18 cellular contexts compared by ENCODE assay signal in the genomic region with DNA sequence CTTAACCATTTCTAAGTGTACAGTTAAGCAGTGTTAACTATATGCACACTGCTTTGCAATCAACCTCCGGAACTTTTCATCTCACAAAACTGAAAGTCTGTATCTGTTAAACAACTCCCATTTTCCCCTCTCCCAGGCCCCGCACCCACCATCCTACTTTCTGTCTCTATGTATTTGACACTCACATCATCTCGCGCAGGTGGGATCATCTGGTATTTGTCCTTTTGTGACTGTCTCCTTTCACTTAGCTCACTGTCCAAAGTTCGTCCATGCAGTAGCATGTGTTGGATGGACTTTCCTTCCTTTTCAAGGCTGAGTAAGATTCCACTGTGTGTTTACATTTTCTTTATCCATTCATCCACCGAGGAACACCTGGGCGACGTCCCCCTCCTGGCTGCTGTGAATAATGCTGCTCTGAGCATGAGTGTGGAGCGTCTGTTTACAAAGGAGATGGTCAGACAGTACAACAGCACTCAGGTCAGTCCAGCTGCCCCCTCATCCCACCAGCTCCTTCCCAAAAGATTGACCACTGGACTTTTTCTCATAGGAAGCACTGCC.
"Had no signal": no experiment of that assay in that cellular context is flagged by ENCODE, and none has a peak within 500 bp of the region (broad histone marks: within the 10 kb centered on the region; RNA-seq: fewer than 3 reads in every experiment).

No MANE protein-coding gene starts in this region.

- H3K27ac Mint-ChIP-seq: activated CD4-positive, alpha-beta memory T cell treated with anti-CD3 and anti-CD28 coated beads, Interleukin-2, amount 10 ng/mL, durations not matched to agents 7 days and 5 days; activated naive CD8-positive, alpha-beta T cell treated with anti-CD3 and anti-CD28 coated beads, Interleukin-2, amount 10 ng/mL, durations not matched to agents 7 days and 5 days; activated T-cell treated with anti-CD3 and anti-CD28 coated beads, Interleukin-2, amount 50 U/mL, for 72 hours; T-helper 2 cell treated with Interferon-gamma antibody and Interleukin-4, amounts not matched to agents 5 μg/mL and 100 μg/mL, for 36 hours had no signal

- H3K36me3 Mint-ChIP-seq: activated naive CD8-positive, alpha-beta T cell treated with anti-CD3 and anti-CD28 coated beads, Interleukin-2, amount 10 ng/mL, durations not matched to agents 7 days and 5 days had no signal

- H3K4me3 Mint-ChIP-seq: activated CD4-positive, alpha-beta memory T cell treated with anti-CD3 and anti-CD28 coated beads, Interleukin-2, amount 10 ng/mL, durations not matched to agents 7 days and 5 days; activated naive CD8-positive, alpha-beta T cell treated with anti-CD3 and anti-CD28 coated beads, Interleukin-2, amount 10 ng/mL, durations not matched to agents 7 days and 5 days; activated T-cell treated with anti-CD3 and anti-CD28 coated beads, Interleukin-2, amount 50 U/mL, for 72 hours; nephron; T-helper 2 cell treated with Interferon-gamma antibody and Interleukin-4, amounts not matched to agents 5 μg/mL and 100 μg/mL, for 36 hours had no signal

- H3K27me3 ChIP-seq: dorsolateral prefrontal cortex, ovary, tibial artery, vagina had no signal

- H3K4me1 ChIP-seq: tibial artery had no signal

- H3K4me1 Mint-ChIP-seq: activated CD4-positive, alpha-beta memory T cell treated with anti-CD3 and anti-CD28 coated beads, Interleukin-2, amount 10 ng/mL, durations not matched to agents 7 days and 5 days; activated naive CD8-positive, alpha-beta T cell treated with anti-CD3 and anti-CD28 coated beads, Interleukin-2, amount 10 ng/mL, durations not matched to agents 7 days and 5 days had no signal

- H3K9me3 ChIP-seq: ovary, tibial artery, vagina had no signal

- DNase-seq: activated CD4-positive, alpha-beta memory T cell treated with anti-CD3 and anti-CD28 coated beads, Interleukin-2, amount 10 ng/mL, durations not matched to agents 7 days and 5 days; activated CD4-positive, alpha-beta T cell treated with anti-CD3 and anti-CD28 coated beads for 1 hour; activated CD8-positive, alpha-beta memory T cell treated with anti-CD3 and anti-CD28 coated beads, Interleukin-2, amount 50 U/mL, for 4 hours; activated gamma-delta T cell treated with Interleukin-2 at 50 U/mL for 16 hours; activated naive CD8-positive, alpha-beta T cell treated with anti-CD3 and anti-CD28 coated beads, Interleukin-2, amount 10 ng/mL, durations not matched to agents 7 days and 5 days; activated T-cell treated with anti-CD3 and anti-CD28 coated beads, Interleukin-2, amount 50 U/mL, for 72 hours; anterior cingulate cortex; dorsolateral prefrontal cortex; glutamatergic neuron; ovary had no signal

- FAIRE-seq: bronchial epithelial cell, endometrium had no signal

- H3K4me3 ChIP-seq: dorsolateral prefrontal cortex, ovary, skin epidermis, tibial artery, vagina had no signal

- ATAC-seq: activated T-cell treated with anti-CD3 and anti-CD28 coated beads, Interleukin-2, amount 50 U/mL, for 72 hours; esophagus mucosa had no signal

- H3K36me3 ChIP-seq: ovary, vagina had no signal

- H3K27ac ChIP-seq: dorsolateral prefrontal cortex, ovary, skin epidermis, tibial artery, vagina had no signal

- H3K9me3 Mint-ChIP-seq: activated CD4-positive, alpha-beta memory T cell treated with anti-CD3 and anti-CD28 coated beads, Interleukin-2, amount 10 ng/mL, durations not matched to agents 7 days and 5 days; activated naive CD8-positive, alpha-beta T cell treated with anti-CD3 and anti-CD28 coated beads, Interleukin-2, amount 10 ng/mL, durations not matched to agents 7 days and 5 days; activated T-cell treated with anti-CD3 and anti-CD28 coated beads, Interleukin-2, amount 50 U/mL, for 72 hours; nephron; T-helper 2 cell treated with Interferon-gamma antibody and Interleukin-4, amounts not matched to agents 5 μg/mL and 100 μg/mL, for 36 hours had no signal
